28 cellular contexts compared by ENCODE assay signal in genomic region chr12:57984629-57985151, GRCh38.
"Had no signal": no experiment of that assay in that cellular context is flagged by ENCODE, and none has a peak within 500 bp of the region (broad histone marks: within the 10 kb centered on the region; RNA-seq: fewer than 3 reads in every experiment).

No MANE protein-coding gene starts in this region.

- FAIRE-seq: colon had no signal

- H3K9me3 ChIP-seq: adrenal gland, body of pancreas, esophagus muscularis mucosa, gastrocnemius medialis had no signal

- H3K27me3 ChIP-seq: adrenal gland, body of pancreas, esophagus muscularis mucosa, foreskin keratinocyte, gastrocnemius medialis had no signal

- H3K36me3 ChIP-seq: adrenal gland, esophagus muscularis mucosa, gastrocnemius medialis, WERI-Rb-1 had no signal

- ATAC-seq: activated CD4-positive, CD25-positive, alpha-beta regulatory T cell treated with anti-CD3 and anti-CD28 coated beads, Interleukin-2, amount 50 U/mL, for 24 hours; activated CD8-positive, alpha-beta memory T cell treated with anti-CD3 and anti-CD28 coated beads, Interleukin-2, amount 10 ng/mL, durations not matched to agents 7 days and 5 days; activated CD8-positive, alpha-beta T cell treated with anti-CD3 and anti-CD28 coated beads, Interleukin-2, amount 10 ng/mL, durations not matched to agents 7 days and 5 days; activated naive CD8-positive, alpha-beta T cell treated with anti-CD3 and anti-CD28 coated beads, Interleukin-2, amount 50 U/mL, for 24 hours; body of pancreas; effector memory CD8-positive, alpha-beta T cell; foreskin keratinocyte; gastrocnemius medialis; T-helper 17 cell had no signal

- H3K4me1 ChIP-seq: adrenal gland, body of pancreas, foreskin keratinocyte, gastrocnemius medialis had no signal

- DNase-seq: activated B cell treated with CpG ODN at 0.5 μM for 24 hours; activated CD4-positive, alpha-beta memory T cell treated with anti-CD3 and anti-CD28 coated beads for 36 hours; activated CD4-positive, alpha-beta T cell treated with anti-CD3 and anti-CD28 coated beads for 48 hours; activated CD8-positive, alpha-beta memory T cell treated with anti-CD3 and anti-CD28 coated beads, Interleukin-2, amount 10 ng/mL, durations not matched to agents 7 days and 5 days; activated CD8-positive, alpha-beta memory T cell treated with anti-CD3 and anti-CD28 coated beads, Interleukin-2, amount 50 U/mL, for 4 hours; activated CD8-positive, alpha-beta T cell treated with anti-CD3 and anti-CD28 coated beads, Interleukin-2, amount 10 ng/mL, durations not matched to agents 7 days and 5 days; activated effector memory CD4-positive, alpha-beta T cell treated with anti-CD3 and anti-CD28 coated beads, Interleukin-2, amount 50 U/mL, for 16 hours; activated naive CD4-positive, alpha-beta T cell treated with anti-CD3 and anti-CD28 coated beads for 36 hours; activated naive CD8-positive, alpha-beta T cell treated with anti-CD3 and anti-CD28 coated beads for 36 hours; activated naive CD8-positive, alpha-beta T cell treated with anti-CD3 and anti-CD28 coated beads, Interleukin-2, amount 50 U/mL, for 24 hours; activated T-cell treated with anti-CD3 and anti-CD28 coated beads, Interleukin-2, amount 50 U/mL, for 1 hour; activated T-cell treated with anti-CD3 and anti-CD28 coated beads, Interleukin-2, amount 50 U/mL, for 48 hours; adrenal gland; body of pancreas; cortex of kidney; effector CD4-positive, alpha-beta T cell; effector memory CD8-positive, alpha-beta T cell; erythroblast; foreskin keratinocyte; gastrocnemius medialis; glutamatergic neuron; T-helper 1 cell; T-helper 17 cell; T1000; WERI-Rb-1 had no signal

- H3K4me3 ChIP-seq: adrenal gland, body of pancreas, esophagus muscularis mucosa, gastrocnemius medialis had no signal

- H3K27ac ChIP-seq: adrenal gland, body of pancreas, esophagus muscularis mucosa, foreskin keratinocyte, gastrocnemius medialis, WERI-Rb-1 had no signal
